In the genomic region with DNA sequence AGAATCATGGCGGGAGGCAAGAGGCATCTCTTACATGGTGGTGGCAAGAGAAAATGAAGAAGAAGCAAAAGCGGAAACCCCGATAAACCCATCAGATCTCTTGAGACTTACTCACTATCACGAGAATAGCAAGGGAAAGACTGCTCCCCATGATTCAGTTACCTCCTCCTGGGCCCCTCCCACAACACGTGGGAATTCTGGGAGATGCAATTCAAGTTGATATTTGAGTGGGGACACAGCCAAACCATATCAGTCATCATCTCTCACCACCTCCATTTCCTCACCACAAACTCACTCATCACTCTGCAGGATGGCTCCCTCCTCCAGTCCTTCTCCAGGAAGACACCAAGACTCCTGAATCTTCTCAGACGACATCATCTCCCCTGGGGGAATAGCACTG, we compare ENCODE assay signal across 31 cellular contexts. TPM values are rescaled to one million over a fixed set of nuclear protein-coding genes. Genes with fewer than 3 reads are reported as not detected.
DNase-seq lines count a peak whose midpoint lies in the region; ATAC-seq and TF ChIP-seq lines count a peak whose summit lies in the region.
"Had no signal": no experiment of that assay in that cellular context is flagged by ENCODE, and none has a peak within 500 bp of the region (broad histone marks: within the 10 kb centered on the region; RNA-seq: fewer than 3 reads in every experiment).

No MANE protein-coding gene starts in this region.

- H3K4me1 ChIP-seq in foreskin keratinocyte = no peaks in the 10 kb centered on the region
- H3K4me1 ChIP-seq: A549, BE2C, heart left ventricle, SJSA1, upper lobe of left lung had no signal

- H3K27ac Mint-ChIP-seq in HFFc6 = no peak overlapping the region
- H3K27ac Mint-ChIP-seq: activated CD8-positive, alpha-beta T cell treated with anti-CD3 and anti-CD28 coated beads, Interleukin-2, amount 10 ng/mL, durations not matched to agents 7 days and 5 days; T-cell had no signal

- H3K9me3 Mint-ChIP-seq in HFFc6 = peaks cover 19% of the 10 kb centered on the region

- H3K36me3 Mint-ChIP-seq in HFFc6 (ENCODE audit: low read depth) = peaks cover 15% of the 10 kb centered on the region
- H3K36me3 Mint-ChIP-seq: T-cell had no signal

- H3K27ac ChIP-seq in foreskin keratinocyte = no peak overlapping the region
- H3K27ac ChIP-seq: A549, cardiac muscle cell, heart left ventricle, SJSA1, skin epidermis, upper lobe of left lung had no signal

- peaks cover 10% of the 10 kb centered on the region for H3K27me3 Mint-ChIP-seq in HFFc6 (ENCODE audit: insufficient read depth)

- DNase-seq in AG08395 (ENCODE audit: low spot score) = peak; percentile 17
- peak; percentile 8 for DNase-seq in HFFc6
- DNase-seq in amniotic epithelial cell (ENCODE audit: low read depth) = peak; percentile 47
- peak in 1 of 2 donors; percentile 52 for DNase-seq in foreskin keratinocyte
- DNase-seq in activated naive CD4-positive, alpha-beta T cell (lab: John Stamatoyannopoulos, UW) = no peak
- DNase-seq in NCI-H2171 treated with DMSO at 0.1 percent for 48 hours (lab: John Stamatoyannopoulos, UW) = no peak
- DNase-seq: activated CD8-positive, alpha-beta T cell treated with anti-CD3 and anti-CD28 coated beads, Interleukin-2, amount 10 ng/mL, durations not matched to agents 7 days and 5 days; activated T-cell treated with anti-CD3 and anti-CD28 coated beads, Interleukin-2, amount 50 U/mL, for 1 hour; BE2C; DMS79; heart left ventricle; KBM-7; left colon; mesenchymal stem cell; MV-4-11; NCI-H524 treated with DMSO at 0.1 percent for 48 hours; nucleus accumbens; T-cell; upper lobe of left lung had no signal

- ATAC-seq in foreskin keratinocyte = peak; percentile 41
- ATAC-seq in GM18909 (IDR thresholded peaks at IDR 0.05; ENCODE audit: poor library complexity, unreplicated experiment) = no peak
- ATAC-seq in HG03442 (IDR thresholded peaks at IDR 0.05; ENCODE audit: unreplicated experiment) = no peak
- ATAC-seq: A549; activated CD4-positive, CD25-positive, alpha-beta regulatory T cell treated with anti-CD3 and anti-CD28 coated beads, Interleukin-2, amount 50 U/mL, for 24 hours; activated CD8-positive, alpha-beta T cell treated with anti-CD3 and anti-CD28 coated beads, Interleukin-2, amount 10 ng/mL, durations not matched to agents 7 days and 5 days; GM12878; HCT116; heart left ventricle; left colon; Panc1; T-cell had no signal

- no peak overlapping the region for H3K4me3 Mint-ChIP-seq in HFFc6
- H3K4me3 Mint-ChIP-seq: activated CD8-positive, alpha-beta T cell treated with anti-CD3 and anti-CD28 coated beads, Interleukin-2, amount 10 ng/mL, durations not matched to agents 7 days and 5 days; T-cell had no signal

- H3K27me3 ChIP-seq in foreskin keratinocyte = peaks cover 19% of the 10 kb centered on the region
- H3K27me3 ChIP-seq: BE2C, cardiac muscle cell, heart left ventricle, SJSA1, upper lobe of left lung had no signal

- H3K4me1 Mint-ChIP-seq in HFFc6 (ENCODE audit: low read depth) = peaks cover 17% of the 10 kb centered on the region

- TF ChIP-seq CTCF in HFFc6 (IDR thresholded peaks at IDR 0.05) (no peak), foreskin keratinocyte (conservative IDR thresholded peaks at IDR 0.05) (no peak)

RNA-seq across cellular contexts. Expression of gene SLC16A10, which starts 25.8 kb away (rescaled TPM):
- not detected for total RNA-seq in HFFc6 (2021; fragmentation: NEBNext Ultra II Directional; extraction: Animal tissue kit (Norgen Biotek cat#: 25700))
- 0.07 and 0.14 TPM in 2 replicates for total RNA-seq in foreskin keratinocyte
- polyA plus RNA-seq in foreskin keratinocyte = 0.09 TPM in 1 of 2 replicates, not detected in the other
- total RNA-seq: fibroblast of lung, pulmonary artery endothelial cell, SJSA1 had no signal
- polyA plus RNA-seq: fibroblast of lung had no signal

Comparison
In these comparisons a context has a peak if more than half of its experiments do, and no peak if none do; other contexts are left out.
1. DNase-seq: peak in AG08395 (single experiment), HFFc6 (single experiment) and amniotic epithelial cell (single experiment); none in activated naive CD4-positive, alpha-beta T cell (0 of 4) and NCI-H2171 treated with DMSO at 0.1 percent for 48 hours (single experiment).